In the genomic region with DNA sequence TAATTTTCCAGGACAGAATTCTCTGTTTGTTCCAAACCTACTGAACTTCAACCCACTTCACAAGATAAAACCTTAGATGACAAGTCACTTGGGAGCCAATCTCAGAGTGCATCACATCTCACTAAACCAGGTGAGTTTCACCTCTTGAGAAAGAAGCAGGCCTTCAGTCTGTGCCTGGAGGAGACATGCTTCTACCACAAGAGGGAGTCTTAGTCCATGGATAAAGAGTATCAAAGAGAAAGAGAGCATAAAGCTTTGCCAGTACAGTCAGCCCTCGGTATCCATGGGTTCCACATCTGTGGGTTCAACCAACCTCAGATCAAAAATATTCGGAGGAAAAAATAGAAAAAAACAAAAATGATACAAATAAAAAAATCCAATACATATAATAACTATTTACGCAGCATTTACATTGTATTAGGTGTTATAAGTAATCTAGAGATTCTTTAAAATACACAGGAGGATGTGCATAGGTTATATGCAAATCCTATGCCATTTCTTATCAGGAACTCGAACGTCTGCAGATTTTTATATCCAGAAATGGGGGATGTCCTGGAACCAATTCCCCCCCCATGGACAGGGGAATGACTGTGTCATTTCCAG, we compare ENCODE assay signal across 8 cellular contexts. TPM values are rescaled to one million over a fixed set of nuclear protein-coding genes. Genes with fewer than 3 reads are reported as not detected.
DNase-seq lines count a peak whose midpoint lies in the region; ATAC-seq and TF ChIP-seq lines count a peak whose summit lies in the region.

No MANE protein-coding gene starts in this region.

- H3K27me3 ChIP-seq in Karpas-422 (ENCODE audit: low read length) (no peaks in the 10 kb centered on the region), SJCRH30 (no peaks in the 10 kb centered on the region)

- H3K27me3 Mint-ChIP-seq in activated naive CD4-positive, alpha-beta T cell treated with anti-CD3 and anti-CD28 coated beads for 36 hours (ENCODE audit: low read depth): no peaks in the 10 kb centered on the region
- H3K27me3 Mint-ChIP-seq in nephron progenitor cell (ENCODE audit: low read depth, poor library complexity): no peaks in the 10 kb centered on the region

- peaks cover 7% of the 10 kb centered on the region for H3K4me1 Mint-ChIP-seq in activated naive CD4-positive, alpha-beta T cell treated with anti-CD3 and anti-CD28 coated beads for 36 hours (ENCODE audit: low read depth)
- no peaks in the 10 kb centered on the region for H3K4me1 Mint-ChIP-seq in nephron progenitor cell

- H3K27ac Mint-ChIP-seq in activated naive CD4-positive, alpha-beta T cell treated with anti-CD3 and anti-CD28 coated beads for 36 hours: no peak overlapping the region
- no peak overlapping the region for H3K27ac Mint-ChIP-seq in nephron progenitor cell

- TF ChIP-seq POLR2A in GM18505 (IDR thresholded peaks at IDR 0.05; ENCODE audit: borderline replicate concordance, extremely low read depth, insufficient read depth, insufficient read length): no peak

- H3K9me2 ChIP-seq in Karpas-422 (replicated peaks; ENCODE audit: insufficient read depth, low read length): no peaks in the 10 kb centered on the region

- no peak overlapping the region for H3K4me2 ChIP-seq in Karpas-422 (ENCODE audit: low read depth, low read length, poor library complexity, severe bottlenecking)

- CTCF ChIA-PET in activated naive CD4-positive, alpha-beta T cell treated with anti-CD3 and anti-CD28 coated beads for 36 hours (lab: Charles Lee): interaction anchor here (0.7 to 2.8 kb wide), 10 partner anchors 8 to 267 kb away, joined by 3 to 14 read pairs (median 4); a partner anchor contains a TSS

- DNase-seq in activated naive CD4-positive, alpha-beta T cell treated with anti-CD3 and anti-CD28 coated beads for 36 hours: peak; percentile 44
- DNase-seq in activated naive CD4-positive, alpha-beta T cell treated with anti-CD3 and anti-CD28 coated beads, Interleukin-2, amount 50 U/mL, for 16 hours: no peak
- DNase-seq in Karpas-422 (peak; percentile 87), SJCRH30 (peak; percentile 19 to 64), epithelial cell of esophagus (ENCODE audit: low read depth) (peak; percentile 79), nephron progenitor cell (no peak), coronary artery (ENCODE audit: low spot score) (no peak)

- ATAC-seq in GM18505 (IDR thresholded peaks at IDR 0.05; ENCODE audit: unreplicated experiment): no peak

- H3K9me3 ChIP-seq in Karpas-422 (ENCODE audit: low read length): no peaks in the 10 kb centered on the region
- no peaks in the 10 kb centered on the region for H3K9me3 ChIP-seq in SJCRH30 (replicated peaks)

- H3K4me3 ChIP-seq in Karpas-422 (ENCODE audit: low read length): no peak overlapping the region
- no peak overlapping the region for H3K4me3 ChIP-seq in SJCRH30
- no peak overlapping the region for H3K4me3 ChIP-seq in epithelial cell of esophagus (ENCODE audit: low read length)
- no peak overlapping the region for H3K4me3 ChIP-seq in coronary artery

- no peaks in the 10 kb centered on the region for H3K79me2 ChIP-seq in Karpas-422 (ENCODE audit: low read length)

- H4K20me1 ChIP-seq in Karpas-422 (ENCODE audit: insufficient read depth, low read depth, low read length): no peaks in the 10 kb centered on the region

- intact Hi-C loops in activated naive CD4-positive, alpha-beta T cell treated with anti-CD3 and anti-CD28 coated beads for 36 hours (cut with micrococcal nuclease): loop anchor here (1.0 to 5.0 kb wide), 6 partner anchors 43 to 264 kb away; a partner anchor contains a TSS

- H3K4me3 Mint-ChIP-seq in activated naive CD4-positive, alpha-beta T cell treated with anti-CD3 and anti-CD28 coated beads for 36 hours: no peak overlapping the region
- no peak overlapping the region for H3K4me3 Mint-ChIP-seq in nephron progenitor cell

- H3K9me3 Mint-ChIP-seq in activated naive CD4-positive, alpha-beta T cell treated with anti-CD3 and anti-CD28 coated beads for 36 hours: no peaks in the 10 kb centered on the region
- H3K9me3 Mint-ChIP-seq in nephron progenitor cell: no peaks in the 10 kb centered on the region

- H3K9ac ChIP-seq in Karpas-422 (ENCODE audit: low read length): no peak overlapping the region

- peaks cover 18% of the 10 kb centered on the region for H3K4me1 ChIP-seq in Karpas-422 (ENCODE audit: low read length)
- no peaks in the 10 kb centered on the region for H3K4me1 ChIP-seq in SJCRH30

- H3K27ac ChIP-seq in Karpas-422 (ENCODE audit: low read length) (no peak overlapping the region), SJCRH30 (no peak overlapping the region), coronary artery (no peak overlapping the region)

- peak; percentile 94 for TF ChIP-seq CTCF in epithelial cell of esophagus (IDR thresholded peaks at IDR 0.05; ENCODE audit: insufficient read depth, low read depth, low read length, missing control alignments)
- TF ChIP-seq CTCF in nephron progenitor cell (IDR thresholded peaks at IDR 0.05): peak; percentile 54
- no peak for TF ChIP-seq CTCF in coronary artery (IDR thresholded peaks at IDR 0.05)

- H3K36me3 ChIP-seq in Karpas-422 (ENCODE audit: insufficient read depth, low read length) (peaks cover 6% of the 10 kb centered on the region; the same call in 1 of the 2 replicates), SJCRH30 (peaks cover 4% of the 10 kb centered on the region; the same call in 1 of the 2 replicates)

- no peak overlapping the region for H2AFZ ChIP-seq in Karpas-422 (ENCODE audit: low read length)

- peaks cover 7% of the 10 kb centered on the region for H3K36me3 Mint-ChIP-seq in activated naive CD4-positive, alpha-beta T cell treated with anti-CD3 and anti-CD28 coated beads for 36 hours (ENCODE audit: low read depth)
- H3K36me3 Mint-ChIP-seq in nephron progenitor cell (ENCODE audit: low read depth): peaks cover 36% of the 10 kb centered on the region

RNA-seq across cellular contexts. Expression of a gene that starts 37.7 kb away (rescaled TPM):
- total RNA-seq in activated naive CD4-positive, alpha-beta T cell treated with anti-CD3 and anti-CD28 coated beads for 36 hours: 1 to 10 TPM; 7.0 to 7.9 TPM
- 12.2 and 17.8 TPM in 2 replicates for total RNA-seq in Karpas-422 (2014; rRNA removed; shearing (Covaris generic); ENCODE audit: low replicate concordance)
- total RNA-seq in SJCRH30 (2014; rRNA removed; shearing (Covaris generic)): 24.4 and 24.6 TPM in 2 replicates

Comparison
In these comparisons a context has a peak if more than half of its experiments do, and no peak if none do; other contexts are left out.
1. DNase-seq: peak in activated naive CD4-positive, alpha-beta T cell treated with anti-CD3 and anti-CD28 coated beads for 36 hours (single experiment), Karpas-422 (single experiment), SJCRH30 (2 of 2) and epithelial cell of esophagus (single experiment); none in activated naive CD4-positive, alpha-beta T cell treated with anti-CD3 and anti-CD28 coated beads, Interleukin-2, amount 50 U/mL, for 16 hours (single experiment), nephron progenitor cell (single experiment) and coronary artery (single experiment).